ENCODE assay signal across 1 cellular context in the genomic region with DNA sequence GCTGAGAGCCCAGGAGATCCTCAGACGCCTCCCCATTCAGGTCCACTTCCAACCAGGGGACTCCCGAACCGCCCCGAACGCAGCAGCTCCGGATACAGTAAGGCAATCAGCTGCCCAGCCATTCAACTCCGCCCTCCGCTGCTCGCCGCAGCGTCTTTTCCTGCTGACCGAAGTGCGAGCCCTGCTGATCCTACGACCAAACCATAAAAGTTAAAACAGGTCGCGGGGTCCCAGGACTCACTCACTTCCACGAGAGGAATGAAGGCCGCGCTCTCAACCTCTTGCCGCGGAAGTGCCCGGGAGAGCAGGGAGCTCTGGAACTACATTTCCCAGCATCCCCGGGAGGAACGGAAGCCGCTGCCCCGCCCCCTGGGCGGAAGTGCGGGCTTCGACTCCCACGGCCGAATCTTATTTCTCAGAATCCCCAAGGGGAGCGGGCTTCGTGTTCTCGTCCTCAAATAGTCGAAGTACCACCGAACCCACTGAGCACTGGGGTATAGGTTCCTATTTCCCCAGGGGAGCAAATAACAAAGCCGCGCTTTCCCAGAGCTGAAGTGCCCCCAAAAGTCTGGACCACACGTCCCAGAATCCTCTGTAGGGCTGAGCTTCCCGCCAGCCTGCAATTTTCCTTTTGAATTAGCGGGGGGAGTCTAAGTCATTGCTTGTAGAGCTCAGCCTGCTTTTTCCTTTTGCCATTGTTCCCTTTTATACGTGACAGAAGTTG.
A peak's percentile ranks its signal among the peaks of the same experiment; 100 is the strongest.
TF ChIP-seq lines count a peak whose summit lies in the region.

Gene ZNF45 (minus strand): TSS at position 298 of the 724 bp plus-strand sequence. CDS start 13,097 bp downstream, outside the sequence.

TF ChIP-seq in HepG2, 621 proteins besides CTCF, POLR2A, EP300 and RAD21 (continued from another document):
- 0 out of 2 replicates have a peak, but pooled peaks have one; percentile 27 for TF ChIP-seq TSC22D2 (CRISPR knock-in tag; IDR thresholded peaks at IDR 0.05; ENCODE audit: borderline replicate concordance)
- 0 out of 2 replicates have a peak, but pooled peaks have one; percentile 40 for TF ChIP-seq MAF1 (CRISPR knock-in tag; IDR thresholded peaks at IDR 0.05; ENCODE audit: borderline replicate concordance)
- no peak for TF ChIP-seq HOXA5 (CRISPR knock-in tag; IDR thresholded peaks at IDR 0.05)
- no peak for TF ChIP-seq ZNF207 (IDR thresholded peaks at IDR 0.05; ENCODE audit: borderline replicate concordance)
- TF ChIP-seq ZNF251 (CRISPR knock-in tag; IDR thresholded peaks at IDR 0.05), result no peak
- TF ChIP-seq FOXK2 (IDR thresholded peaks at IDR 0.05), result no peak
- 0 out of 2 replicates have a peak, but pooled peaks have one; percentile 12 for TF ChIP-seq ZNF513 (CRISPR knock-in tag; conservative IDR thresholded peaks at IDR 0.05)
- TF ChIP-seq ZNF101 (CRISPR knock-in tag; IDR thresholded peaks at IDR 0.05; ENCODE audit: borderline replicate concordance, low read depth), result no peak
- TF ChIP-seq FOXA1 (IDR thresholded peaks at IDR 0.05), result no peak
- TF ChIP-seq FOXA1 (CRISPR knock-in tag; IDR thresholded peaks at IDR 0.05), result no peak
